ENCODE assay signal across 9 cellular contexts in genomic region chr2:170813611-170814550, GRCh38. TPM values are rescaled to one million over a fixed set of nuclear protein-coding genes. Genes with fewer than 3 reads are reported as not detected.
A peak's percentile ranks its signal among the peaks of the same experiment; 100 is the strongest.
DNase-seq lines count a peak whose midpoint lies in the region; ATAC-seq and TF ChIP-seq lines count a peak whose summit lies in the region.
"Had no signal": no experiment of that assay in that cellular context is flagged by ENCODE, and none has a peak within 500 bp of the region (broad histone marks: within the 10 kb centered on the region; RNA-seq: fewer than 3 reads in every experiment).

No MANE protein-coding gene starts in this region.

- H3K27me3 ChIP-seq in DND-41 (ENCODE audit: insufficient read depth, low read length, poor library complexity) (peaks cover 3% of the 10 kb centered on the region), adipocyte (replicated peaks; ENCODE audit: control insufficient read depth, insufficient read depth, low read length) (peaks cover 61% of the 10 kb centered on the region)

- no peak overlapping the region for H3K4me2 ChIP-seq in DND-41 (ENCODE audit: insufficient read depth, low read length)

- ATAC-seq in DND-41 (ENCODE audit: insufficient read depth, low read depth) (peak; percentile 63; the same call in 2 of the 3 replicates), mucosa of descending colon (no peak), GM19395 (IDR thresholded peaks at IDR 0.05; ENCODE audit: unreplicated experiment) (no peak), GM18498 (IDR thresholded peaks at IDR 0.05; ENCODE audit: unreplicated experiment) (no peak)
- ATAC-seq in effector memory CD8-positive, alpha-beta T cell (replicated peaks), result no peak

- peaks cover 67 to 78% of the 10 kb centered on the region in 2 donors for H3K27me3 Mint-ChIP-seq in effector memory CD8-positive, alpha-beta T cell

- no peaks in the 10 kb centered on the region for H3K4me1 ChIP-seq in DND-41 (ENCODE audit: insufficient read depth, low read length)
- peaks cover 15% of the 10 kb centered on the region for H3K4me1 ChIP-seq in adipocyte (ENCODE audit: control insufficient read depth, insufficient read depth, low read length)
- H3K4me1 ChIP-seq in mucosa of descending colon (ENCODE audit: low read depth), result peaks cover 32% of the 10 kb centered on the region

- no peaks in the 10 kb centered on the region for H3K9me3 Mint-ChIP-seq in effector memory CD8-positive, alpha-beta T cell

- H3K4me3 ChIP-seq in DND-41 (ENCODE audit: low read depth in 1 of 2, low read length in 2 of 2), result no peak overlapping the region
- H3K4me3 ChIP-seq in adipocyte (ENCODE audit: low read length), result no peak overlapping the region
- H3K4me3 ChIP-seq in mucosa of descending colon, result no peak overlapping the region

- no peak for TF ChIP-seq CTCF in DND-41 (IDR thresholded peaks at IDR 0.05; ENCODE audit: borderline replicate concordance, extremely low read depth, low read length, poor library complexity, severe bottlenecking)
- TF ChIP-seq CTCF in mucosa of descending colon (IDR thresholded peaks at IDR 0.05), result no peak

- peaks cover 23 to 24% of the 10 kb centered on the region in 2 donors for H3K4me1 Mint-ChIP-seq in effector memory CD8-positive, alpha-beta T cell (ENCODE audit: low read depth in 2 of 2)

- intact Hi-C loops in mucosa of descending colon (cut with DNase I, micrococcal nuclease), result loop anchor here (10.0 kb wide), 3 partner anchors 419 to 579 kb away; no protein-coding TSS in a partner anchor

- H2AFZ ChIP-seq in DND-41 (ENCODE audit: low read depth, low read length), result no peak overlapping the region

- DNase-seq in DND-41 (peak; percentile 38), LHCN-M2 (ENCODE audit: low read depth) (peak; percentile 66), adipocyte (ENCODE audit: low read depth) (peak; percentile 73), mucosa of descending colon (peak in 2 of 3 donors; percentile 30 to 58), Ammon's horn (ENCODE audit: low spot score) (no peak)
- no peak for DNase-seq in effector memory CD8-positive, alpha-beta T cell
- DNase-seq: activated gamma-delta T cell had no signal

- peaks cover 17% of the 10 kb centered on the region for H3K36me3 Mint-ChIP-seq in effector memory CD8-positive, alpha-beta T cell (ENCODE audit: insufficient read depth)

- H3K9ac ChIP-seq in DND-41 (ENCODE audit: low read depth, low read length) (no peak overlapping the region), adipocyte (ENCODE audit: low read length) (no peak overlapping the region)

- peak overlapping the region in 1 of 2 donors; percentile 14 for H3K4me3 Mint-ChIP-seq in effector memory CD8-positive, alpha-beta T cell

- H3K36me3 ChIP-seq in DND-41 (ENCODE audit: insufficient read depth, low read length) (no peaks in the 10 kb centered on the region), adipocyte (ENCODE audit: control insufficient read depth, insufficient read depth, low read length, severe bottlenecking) (no peaks in the 10 kb centered on the region), mucosa of descending colon (ENCODE audit: low read depth) (no peaks in the 10 kb centered on the region)

- H3K79me2 ChIP-seq in DND-41 (ENCODE audit: insufficient read depth, low read length), result no peaks in the 10 kb centered on the region

- H3K27ac Mint-ChIP-seq in effector memory CD8-positive, alpha-beta T cell, result no peak overlapping the region

- no peaks in the 10 kb centered on the region for H4K20me1 ChIP-seq in DND-41 (ENCODE audit: insufficient read depth, low read length)

- H3K9me3 ChIP-seq in DND-41 (ENCODE audit: insufficient read depth, low read length, severe bottlenecking), result no peaks in the 10 kb centered on the region
- no peaks in the 10 kb centered on the region for H3K9me3 ChIP-seq in adipocyte (ENCODE audit: control insufficient read depth, low read length)
- H3K9me3 ChIP-seq in mucosa of descending colon, result no peaks in the 10 kb centered on the region

- no peak overlapping the region for H3K27ac ChIP-seq in DND-41 (ENCODE audit: low read length)

RNA-seq across cellular contexts. Expression of gene GAD1, which starts 2.8 kb away (rescaled TPM):
- total RNA-seq in LHCN-M2 (2014; rRNA removed) (0.19 and 0.29 TPM in 2 replicates), mucosa of descending colon (under 1 TPM in 1 of 3 donors, not detected in 2; 0.58 TPM)
- 0.78 TPM for polyA plus RNA-seq in LHCN-M2 (2012)

RNA-seq across cellular contexts. Expression of gene ERICH2, which starts 43.7 kb away (rescaled TPM):
- total RNA-seq in LHCN-M2 (2014; rRNA removed) (not detected in 2 replicates), mucosa of descending colon (under 1 TPM in 1 of 3 donors, not detected in 2; 0.92 TPM)
- not detected for polyA plus RNA-seq in LHCN-M2 (2012)

Comparison
In these comparisons a context has a peak if more than half of its experiments do, and no peak if none do; other contexts are left out.
1. DNase-seq: peak in DND-41 (single experiment), LHCN-M2 (single experiment), adipocyte (single experiment) and mucosa of descending colon (2 of 3); none in Ammon's horn (single experiment) and effector memory CD8-positive, alpha-beta T cell (0 of 3).